1 cellular context compared by ENCODE assay signal in genomic region chr10:45673074-45673628, GRCh38.
TF ChIP-seq lines count a peak whose summit lies in the region.

No MANE protein-coding gene starts in this region.

TF ChIP-seq in endothelial cell of umbilical vein, 7 proteins besides CTCF, POLR2A, EP300 and RAD21:
- TF ChIP-seq EZH2 (IDR thresholded peaks at IDR 0.05; ENCODE audit: borderline replicate concordance, low read depth, low read length, severe bottlenecking) (no peak), MYC (IDR thresholded peaks at IDR 0.05; ENCODE audit: low read depth, low read length) (no peak), FOS (IDR thresholded peaks at IDR 0.05; ENCODE audit: borderline replicate concordance, insufficient read depth, low read length) (no peak), GATA2 (IDR thresholded peaks at IDR 0.05; ENCODE audit: insufficient read depth, insufficient read length, low read depth, low read length) (no peak), JUN (IDR thresholded peaks at IDR 0.05; ENCODE audit: borderline replicate concordance, insufficient read depth, insufficient read length, low read depth) (no peak), POLR2AphosphoS5 (IDR thresholded peaks at IDR 0.05; ENCODE audit: insufficient read depth, low read depth, low read length) (no peak)
- TF ChIP-seq, protein P1, sequence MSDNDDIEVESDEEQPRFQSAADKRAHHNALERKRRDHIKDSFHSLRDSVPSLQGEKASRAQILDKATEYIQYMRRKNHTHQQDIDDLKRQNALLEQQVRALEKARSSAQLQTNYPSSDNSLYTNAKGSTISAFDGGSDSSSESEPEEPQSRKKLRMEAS (IDR thresholded peaks at IDR 0.05; ENCODE audit: insufficient read depth, insufficient read length), result no peak
